In the genomic region with DNA sequence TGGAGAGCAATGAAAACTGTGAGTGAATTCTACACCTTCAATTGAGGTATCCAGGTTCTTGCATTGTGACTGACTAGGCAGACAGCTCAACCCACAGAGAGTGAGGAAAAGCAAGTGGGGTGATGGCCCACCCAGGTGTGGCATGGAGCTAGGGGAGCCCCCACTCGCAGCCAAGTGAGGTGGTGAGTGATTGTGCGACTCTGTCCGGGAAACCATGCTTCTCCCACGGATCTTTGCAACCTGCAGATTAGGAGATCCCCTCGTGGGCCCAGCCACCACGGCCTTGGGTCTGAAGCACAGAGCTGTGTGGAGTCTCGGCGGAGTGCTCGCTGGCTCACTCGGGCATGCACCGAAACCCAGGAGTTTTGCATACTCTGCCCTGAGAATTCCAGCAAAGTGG, we compare ENCODE assay signal across 7 cellular contexts.
"Had no signal": no experiment of that assay in that cellular context is flagged by ENCODE, and none has a peak within 500 bp of the region (broad histone marks: within the 10 kb centered on the region; RNA-seq: fewer than 3 reads in every experiment).

No MANE protein-coding gene starts in this region.

- FAIRE-seq: GM12878, GM12891, GM12892, GM18507, GM19239 had no signal

- H3K4me3 ChIP-seq: GM12878 had no signal

- DNase-seq: GDM1, GF-D8 had no signal
